ENCODE assay signal across 1 cellular context in genomic region chr1:1631793-1632420, GRCh38.
TF ChIP-seq lines count a peak whose summit lies in the region.

Gene MMP23B (plus strand): TSS chr1:1632173. CDS start chr1:1632219, 46 bp downstream.

TF ChIP-seq in liver, 16 proteins besides CTCF, POLR2A, EP300 and RAD21 (continued from another document):
- TF ChIP-seq ATF3 (IDR thresholded peaks at IDR 0.05) (no peak), NR2F2 (IDR thresholded peaks at IDR 0.05) (no peak), FOXA2 (IDR thresholded peaks at IDR 0.05) (no peak), MAX (IDR thresholded peaks at IDR 0.05) (no peak), SP1 (IDR thresholded peaks at IDR 0.05) (no peak), RXRA (IDR thresholded peaks at IDR 0.05) (no peak), JUND (IDR thresholded peaks at IDR 0.05) (no peak)
TF ChIP-seq in liver: peak in this region for 0.
